In genomic region chr7:138799336-138799965, GRCh38 we compare ENCODE assay signal across 1 cellular context.
TF ChIP-seq lines count a peak whose summit lies in the region.

No MANE protein-coding gene starts in this region.

TF ChIP-seq in A549, 52 proteins besides CTCF, POLR2A, EP300 and RAD21 (continued from another document):
- TF ChIP-seq BHLHE40 (IDR thresholded peaks at IDR 0.05; ENCODE audit: low read depth, low read length) (no peak), RFX5 (IDR thresholded peaks at IDR 0.05) (no peak), ZNF302 (CRISPR knock-in tag; IDR thresholded peaks at IDR 0.05) (no peak)
